8 cellular contexts compared by ENCODE assay signal in genomic region chr7:67484244-67484751, GRCh38.
DNase-seq lines count a peak whose midpoint lies in the region; ATAC-seq, FAIRE-seq and TF ChIP-seq lines count a peak whose summit lies in the region.

No MANE protein-coding gene starts in this region.

- no peaks in the 10 kb centered on the region for H3K27me3 ChIP-seq in pancreas

- no peaks in the 10 kb centered on the region for H3K36me3 ChIP-seq in pancreas

- peak; percentile 91 for TF ChIP-seq CTCF in C4-2B (conservative IDR thresholded peaks at IDR 0.05)
- TF ChIP-seq CTCF in GM20000 (IDR thresholded peaks at IDR 0.05; ENCODE audit: extremely low read depth, missing control alignments): peak; percentile 19
- peak in 3 of 4 donors; percentile 55 to 59 (median 55) for TF ChIP-seq CTCF in pancreas (IDR thresholded peaks at IDR 0.05)

- H3K4me3 ChIP-seq in pancreas: peak overlapping the region in 2 of 4 donors; percentile 11 to 27

- H3K27ac ChIP-seq in C4-2B: no peak overlapping the region
- no peak overlapping the region for H3K27ac ChIP-seq in pancreas

- FAIRE-seq in pancreas (lab: Jason Lieb, UNC): no peak

- peak in 3 of 4 donors; percentile 66 to 82 (median 80) for ATAC-seq in pancreas
- ATAC-seq in GM19463 (IDR thresholded peaks at IDR 0.05; ENCODE audit: unreplicated experiment): no peak
- ATAC-seq in HG03521 (IDR thresholded peaks at IDR 0.05; ENCODE audit: unreplicated experiment): no peak

- WGBS in pancreas, 2 donors: 1% methylated on average over 13 of the region's 13 CpGs

- intact Hi-C loops in pancreas (cut with DNase I): no loop called here

- DNase-seq in GM20000 (ENCODE audit: low spot score) (peak; percentile 41), NCI-H2107 treated with DMSO at 0.1 percent for 48 hours (lab: John Stamatoyannopoulos, UW; ENCODE audit: unreplicated experiment) (peak; percentile 56), globus pallidus (ENCODE audit: low spot score) (peak; percentile 46), pancreas (peak in 5 of 6 donors; percentile 41 to 67 (median 52))
- DNase-seq in activated CD4-positive, alpha-beta T cell treated with anti-CD3 and anti-CD28 coated beads, Interleukin-2, amount 50 U/mL, for 48 hours: peak; percentile 34 to 40

- no peaks in the 10 kb centered on the region for H3K4me1 ChIP-seq in pancreas

- no peaks in the 10 kb centered on the region for H3K9me3 ChIP-seq in pancreas

Comparison
In these comparisons a context has a peak if more than half of its experiments do, and no peak if none do; other contexts are left out.
1. CTCF ChIP-seq: peak in every context shown above with its lines; median percentile 91 in C4-2B; 55 in pancreas; 19 in GM20000.
2. ATAC-seq: peak in pancreas (3 of 4); none in GM19463 (single experiment) and HG03521 (single experiment).
3. Peak in every context shown above with its lines, with median percentiles within 50 percentile points of each other: DNase-seq.